ENCODE assay signal across 12 cellular contexts in the genomic region with DNA sequence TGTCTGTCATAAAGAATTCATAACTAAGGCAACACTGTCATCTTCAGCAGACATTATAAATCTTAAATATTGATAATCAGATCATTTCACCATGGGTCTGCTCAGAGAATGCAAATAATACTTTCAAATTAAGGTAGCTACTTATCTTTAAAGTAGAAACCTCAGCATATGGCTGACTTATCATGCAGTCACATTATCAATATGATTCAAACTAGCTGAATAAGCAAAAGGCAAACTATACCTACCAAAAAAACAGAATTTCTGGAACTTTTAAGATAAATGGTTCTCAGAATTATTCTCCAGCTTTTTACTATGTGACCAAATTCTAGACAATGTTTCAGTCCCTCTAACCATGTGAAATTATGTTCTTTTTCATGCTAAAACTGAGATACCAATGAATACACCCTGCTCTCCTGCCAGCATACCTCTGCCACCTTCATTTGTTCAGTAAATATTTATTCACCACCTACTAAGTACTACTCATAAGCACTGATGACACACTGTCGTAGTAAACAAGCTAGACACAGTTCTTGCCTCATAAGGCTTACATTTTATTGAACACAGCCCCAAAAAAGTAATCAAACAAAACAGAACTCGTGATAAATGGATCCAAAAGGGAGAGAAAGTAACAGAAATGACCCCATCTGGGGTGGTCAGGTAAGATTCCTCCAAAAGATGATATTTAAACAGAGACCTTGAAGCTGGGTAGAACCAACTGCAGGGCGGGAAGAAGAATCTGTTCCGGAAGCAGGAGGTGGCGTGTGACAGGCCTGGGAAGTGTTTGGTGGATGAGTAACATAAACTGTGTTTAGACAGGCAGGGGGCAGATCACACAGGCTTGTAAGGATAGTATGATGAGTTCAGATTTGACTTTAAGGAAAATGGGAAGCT. TPM values are rescaled to one million over a fixed set of nuclear protein-coding genes. Genes with fewer than 3 reads are reported as not detected.
DNase-seq lines count a peak whose midpoint lies in the region; ATAC-seq lines count a peak whose summit lies in the region.
"Had no signal": no experiment of that assay in that cellular context is flagged by ENCODE, and none has a peak within 500 bp of the region (broad histone marks: within the 10 kb centered on the region; RNA-seq: fewer than 3 reads in every experiment).

No MANE protein-coding gene starts in this region.

- peak overlapping the region; percentile 66 for H3K4me2 ChIP-seq in mesenchymal stem cell (ENCODE audit: low read length, poor library complexity, severe bottlenecking)

- no peaks in the 10 kb centered on the region for H3K9me3 Mint-ChIP-seq in naive thymus-derived CD8-positive, alpha-beta T cell
- H3K9me3 Mint-ChIP-seq: activated naive CD4-positive, alpha-beta T cell treated with anti-CD3 and anti-CD28 coated beads, Interleukin-2, amount 50 U/mL, for 72 hours had no signal

- H2AFZ ChIP-seq in mesenchymal stem cell (ENCODE audit: low read depth, low read length), result no peak overlapping the region

- no peaks in the 10 kb centered on the region for H3K36me3 Mint-ChIP-seq in naive thymus-derived CD8-positive, alpha-beta T cell
- H3K36me3 Mint-ChIP-seq: activated naive CD4-positive, alpha-beta T cell treated with anti-CD3 and anti-CD28 coated beads, Interleukin-2, amount 50 U/mL, for 72 hours had no signal

- peaks cover 10% of the 10 kb centered on the region for H3K79me1 ChIP-seq in mesenchymal stem cell (replicated peaks; ENCODE audit: low read length, poor library complexity, severe bottlenecking)

- H3K4me3 ChIP-seq in mesenchymal stem cell (ENCODE audit: insufficient read depth in 1 of 2, low read depth in 1 of 2, low read length in 2 of 2), result no peak overlapping the region
- H3K4me3 ChIP-seq: ovary had no signal

- no peaks in the 10 kb centered on the region for H3K9me3 ChIP-seq in mesenchymal stem cell (ENCODE audit: control insufficient read depth, low read length)
- H3K9me3 ChIP-seq: ovary had no signal

- peak overlapping the region; percentile 85 for H4K8ac ChIP-seq in mesenchymal stem cell (ENCODE audit: low read length)

- peak overlapping the region; percentile 85 for H2BK120ac ChIP-seq in mesenchymal stem cell (ENCODE audit: low read depth, low read length)

- DNase-seq in Daoy (ENCODE audit: low read depth) (peak; percentile 81), SK-MEL-5 (ENCODE audit: low read depth, low spot score) (peak; percentile 75), fibroblast of gingiva (ENCODE audit: low read depth) (peak; percentile 48), mesenchymal stem cell (peak; percentile 92), NCI-H1048 (lab: John Stamatoyannopoulos, UW) (no peak), NCI-H82 (lab: John Stamatoyannopoulos, UW) (no peak)
- no peak for DNase-seq in naive thymus-derived CD8-positive, alpha-beta T cell
- DNase-seq: head of caudate nucleus, NCI-H526 treated with DMSO at 0.1 percent for 48 hours, ovary had no signal

- no peak overlapping the region for H3K14ac ChIP-seq in mesenchymal stem cell (ENCODE audit: low read length in 2 of 2)

- peak overlapping the region; percentile 52 to 96 for H3K18ac ChIP-seq in mesenchymal stem cell (ENCODE audit: low read depth in 1 of 2, low read length in 2 of 2)

- H3K4me3 Mint-ChIP-seq in naive thymus-derived CD8-positive, alpha-beta T cell, result no peak overlapping the region

- in situ Hi-C loops in SK-MEL-5 (cut with HindIII; ENCODE audit: low pct_unique_long_range_greater_than_20kb, low sequenced_read_pairs), result no loop called here

- POLR2A ChIA-PET in naive thymus-derived CD8-positive, alpha-beta T cell (lab: Charles Lee), result no interaction called here

- H3K36me3 ChIP-seq in mesenchymal stem cell (ENCODE audit: control insufficient read depth in 1 of 2, insufficient read depth in 2 of 2, low read depth in 1 of 2, low read length in 2 of 2), result no peaks in the 10 kb centered on the region
- H3K36me3 ChIP-seq: ovary had no signal

- peak overlapping the region in 1 of 2 experiments; percentile 81 for H3K4ac ChIP-seq in mesenchymal stem cell (ENCODE audit: low read depth in 1 of 2, low read length in 2 of 2)

- no peaks in the 10 kb centered on the region for H3K27me3 ChIP-seq in mesenchymal stem cell (ENCODE audit: control insufficient read depth in 1 of 2, insufficient read depth in 1 of 2, low read length in 2 of 2)
- H3K27me3 ChIP-seq: ovary had no signal

- H3K27ac ChIP-seq in mesenchymal stem cell (ENCODE audit: low read length, poor library complexity, severe bottlenecking), result peak overlapping the region; percentile 59
- H3K27ac ChIP-seq: ovary had no signal

- no peak overlapping the region for H2BK15ac ChIP-seq in mesenchymal stem cell (ENCODE audit: low read depth, poor library complexity, severe bottlenecking)

- no peak overlapping the region for H2AK5ac ChIP-seq in mesenchymal stem cell (ENCODE audit: low read length, severe bottlenecking)

- peaks cover 6 to 9% (median 6%) of the 10 kb centered on the region in 5 donors for H3K27me3 Mint-ChIP-seq in naive thymus-derived CD8-positive, alpha-beta T cell

- no peak overlapping the region for H2BK5ac ChIP-seq in mesenchymal stem cell (ENCODE audit: low read depth, low read length, poor library complexity, severe bottlenecking)

- H4K91ac ChIP-seq in mesenchymal stem cell (ENCODE audit: low read length), result peak overlapping the region; percentile 68

- peak overlapping the region in 1 of 2 experiments; percentile 77 for H2BK12ac ChIP-seq in mesenchymal stem cell (ENCODE audit: low read length in 2 of 2)

- H3K9ac ChIP-seq in mesenchymal stem cell (ENCODE audit: low read length), result no peak overlapping the region

- WGBS in mesenchymal stem cell, result 8% methylated on average over 5 of the region's 5 CpGs

- H3K4me1 ChIP-seq in mesenchymal stem cell (ENCODE audit: control insufficient read depth, insufficient read depth, low read depth, low read length), result peaks cover 5% of the 10 kb centered on the region

- no peak overlapping the region for H3K23ac ChIP-seq in mesenchymal stem cell (ENCODE audit: low read length in 2 of 2)

- ATAC-seq in naive thymus-derived CD8-positive, alpha-beta T cell, result no peak
- ATAC-seq in GM19463 (IDR thresholded peaks at IDR 0.05; ENCODE audit: unreplicated experiment), result no peak

- H3K4me1 Mint-ChIP-seq in naive thymus-derived CD8-positive, alpha-beta T cell, result no peaks in the 10 kb centered on the region

- no peak overlapping the region for H3K27ac Mint-ChIP-seq in naive thymus-derived CD8-positive, alpha-beta T cell
- H3K27ac Mint-ChIP-seq: activated naive CD4-positive, alpha-beta T cell treated with anti-CD3 and anti-CD28 coated beads, Interleukin-2, amount 50 U/mL, for 72 hours had no signal

RNA-seq across cellular contexts. Expression of a gene that starts 17.7 kb away (rescaled TPM):
- total RNA-seq in Daoy (2014; rRNA removed; shearing (Covaris generic)), result 16.6 and 20.2 TPM in 2 replicates
- total RNA-seq in SK-MEL-5 (2014; rRNA removed; shearing (Covaris generic)), result 55.6 and 59.3 TPM in 2 replicates
- polyA plus RNA-seq in SK-MEL-5 (2015; cell fraction: cytosol; rRNA removed), result 29.9 and 45.4 TPM in 2 replicates
- polyA plus RNA-seq in SK-MEL-5 (2015; cell fraction: nucleus; rRNA removed), result 32.1 and 52.9 TPM in 2 replicates
- polyA plus RNA-seq in mesenchymal stem cell (2013, experiment 1 of 2), result 22.1 TPM
- 21.5 TPM for polyA plus RNA-seq in mesenchymal stem cell (2013, experiment 2 of 2)
- total RNA-seq in naive thymus-derived CD8-positive, alpha-beta T cell, result 1 to 10 TPM; 2.2 to 3.5 TPM
- 1 to 10 TPM in 1 of 3 donors, under 1 TPM in 1, not detected in 1; 0.46 to 1.2 TPM for polyA plus RNA-seq in naive thymus-derived CD8-positive, alpha-beta T cell

Comparison
In these comparisons a context has a peak if more than half of its experiments do, and no peak if none do; other contexts are left out.
1. DNase-seq: peak in Daoy (single experiment), SK-MEL-5 (single experiment), fibroblast of gingiva (single experiment) and mesenchymal stem cell (single experiment); none in NCI-H1048 (single experiment), naive thymus-derived CD8-positive, alpha-beta T cell (0 of 10) and NCI-H82 (single experiment).